Comparison of ENCODE assay signal across 10 cellular contexts in the genomic region with DNA sequence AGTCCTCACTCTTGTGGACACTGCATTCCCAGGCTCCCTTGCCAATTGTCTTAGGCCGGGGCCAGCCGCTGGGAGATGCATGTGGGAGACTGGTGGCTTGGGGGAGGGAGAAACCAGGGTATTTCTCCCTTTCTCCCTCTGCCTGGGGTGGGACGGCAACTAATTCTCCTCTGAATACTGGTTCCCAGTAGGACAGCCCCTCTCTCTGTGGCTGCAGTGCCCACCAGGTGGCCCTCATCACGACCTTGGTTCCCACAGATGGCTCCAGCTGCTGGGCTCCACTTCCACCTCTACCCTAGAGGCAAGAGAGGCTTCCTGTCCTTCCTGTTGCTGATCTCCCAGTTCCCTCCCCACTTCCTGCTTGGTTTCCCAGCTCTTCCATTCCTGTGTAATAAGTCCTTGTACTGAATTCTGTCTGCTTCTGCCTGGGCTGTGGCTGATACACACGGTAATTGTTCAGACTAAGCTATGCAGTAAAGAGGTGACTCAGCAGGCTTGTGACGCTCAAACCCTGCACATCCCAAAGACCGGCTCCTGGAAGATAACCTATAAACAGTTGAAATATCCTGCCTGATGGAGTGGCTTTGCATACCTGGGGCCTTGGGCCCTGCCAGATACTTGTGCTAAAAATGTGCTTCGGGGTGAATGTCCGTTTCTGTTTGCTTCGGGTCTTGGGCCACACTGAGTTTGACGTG.
DNase-seq lines count a peak whose midpoint lies in the region; ATAC-seq and TF ChIP-seq lines count a peak whose summit lies in the region.
"Had no signal": no experiment of that assay in that cellular context is flagged by ENCODE, and none has a peak within 500 bp of the region (broad histone marks: within the 10 kb centered on the region; RNA-seq: fewer than 3 reads in every experiment).

No MANE protein-coding gene starts in this region.

- H3K27me3 ChIP-seq in layer of hippocampus (ENCODE audit: control insufficient read depth, insufficient read depth, low read length): no peaks in the 10 kb centered on the region

- no peaks in the 10 kb centered on the region for H3K4me1 ChIP-seq in HEK293 (ENCODE audit: control insufficient read depth, insufficient read depth, low read length)

- CTCF ChIA-PET in HEK293 (lab: Yijun Ruan, JAX): interaction anchor here (2.8 kb wide), 1 partner anchor 17 kb away, joined by 10 read pairs; no protein-coding TSS in a partner anchor

- in situ Hi-C loops in ACHN (cut with HindIII; ENCODE audit: low pct_ligation_motif_present, low pct_unique_long_range_greater_than_20kb, low sequenced_read_pairs): no loop called here

- no peak overlapping the region for H3K4me3 ChIP-seq in HEK293 (ENCODE audit: low read depth, low read length)
- H3K4me3 ChIP-seq: GM12878 had no signal

- no peaks in the 10 kb centered on the region for H3K9me3 ChIP-seq in HEK293 (ENCODE audit: control insufficient read depth, insufficient read depth, low read depth, low read length)

- H3K27ac ChIP-seq in HEK293 (ENCODE audit: extremely low read depth, low read depth, low read length): no peak overlapping the region
- peak overlapping the region; percentile 25 for H3K27ac ChIP-seq in layer of hippocampus (ENCODE audit: low read depth, low read length)

- ATAC-seq in GM21528 (IDR thresholded peaks at IDR 0.05; ENCODE audit: low FRiP score, unreplicated experiment) (no peak), HG03159 (IDR thresholded peaks at IDR 0.05; ENCODE audit: unreplicated experiment) (no peak)
- ATAC-seq: GM12878 had no signal

- DNase-seq in ACHN (peak; percentile 14), amniotic epithelial cell (ENCODE audit: low read depth) (peak; percentile 81), NCI-H2081 treated with DMSO at 0.1 percent for 48 hours (lab: John Stamatoyannopoulos, UW) (no peak)
- DNase-seq in activated naive CD4-positive, alpha-beta T cell (lab: John Stamatoyannopoulos, UW): no peak
- DNase-seq: NCI-H2029 treated with DMSO at 0.1 percent for 48 hours had no signal

- TF ChIP-seq CTCF in HEK293 (tag by site-specific recombination; IDR thresholded peaks at IDR 0.05): peak; percentile 33; the same call in 1 of the 2 replicates

- H3K36me3 ChIP-seq in HEK293 (ENCODE audit: control insufficient read depth in 2 of 2, insufficient read depth in 1 of 2, low read length in 2 of 2): no peaks in the 10 kb centered on the region

- POLR2A ChIA-PET in HEK293 (lab: Yijun Ruan, JAX): interaction anchor here (0.8 kb wide), 1 partner anchor 16 kb away, joined by 3 read pairs; no protein-coding TSS in a partner anchor

TF ChIP-seq in HEK293, 187 proteins besides CTCF, POLR2A, EP300 and RAD21:
- TF ChIP-seq ZFP37 (tag by site-specific recombination; IDR thresholded peaks at IDR 0.05) (no peak), ZNF600 (tag by site-specific recombination; IDR thresholded peaks at IDR 0.05) (no peak), ZNF211 (tag by site-specific recombination; IDR thresholded peaks at IDR 0.05; ENCODE audit: low read depth) (no peak), ZBTB20 (tag by site-specific recombination; IDR thresholded peaks at IDR 0.05) (no peak), SCRT2 (tag by site-specific recombination; IDR thresholded peaks at IDR 0.05) (no peak), ZNF785 (tag by site-specific recombination; IDR thresholded peaks at IDR 0.05) (no peak), ZNF274 (IDR thresholded peaks at IDR 0.05; ENCODE audit: low read length) (no peak), ZNF274 (tag by site-specific recombination; IDR thresholded peaks at IDR 0.05; ENCODE audit: borderline replicate concordance) (no peak), ZNF324 (tag by site-specific recombination; IDR thresholded peaks at IDR 0.05) (no peak)
- TF ChIP-seq, protein P1, sequence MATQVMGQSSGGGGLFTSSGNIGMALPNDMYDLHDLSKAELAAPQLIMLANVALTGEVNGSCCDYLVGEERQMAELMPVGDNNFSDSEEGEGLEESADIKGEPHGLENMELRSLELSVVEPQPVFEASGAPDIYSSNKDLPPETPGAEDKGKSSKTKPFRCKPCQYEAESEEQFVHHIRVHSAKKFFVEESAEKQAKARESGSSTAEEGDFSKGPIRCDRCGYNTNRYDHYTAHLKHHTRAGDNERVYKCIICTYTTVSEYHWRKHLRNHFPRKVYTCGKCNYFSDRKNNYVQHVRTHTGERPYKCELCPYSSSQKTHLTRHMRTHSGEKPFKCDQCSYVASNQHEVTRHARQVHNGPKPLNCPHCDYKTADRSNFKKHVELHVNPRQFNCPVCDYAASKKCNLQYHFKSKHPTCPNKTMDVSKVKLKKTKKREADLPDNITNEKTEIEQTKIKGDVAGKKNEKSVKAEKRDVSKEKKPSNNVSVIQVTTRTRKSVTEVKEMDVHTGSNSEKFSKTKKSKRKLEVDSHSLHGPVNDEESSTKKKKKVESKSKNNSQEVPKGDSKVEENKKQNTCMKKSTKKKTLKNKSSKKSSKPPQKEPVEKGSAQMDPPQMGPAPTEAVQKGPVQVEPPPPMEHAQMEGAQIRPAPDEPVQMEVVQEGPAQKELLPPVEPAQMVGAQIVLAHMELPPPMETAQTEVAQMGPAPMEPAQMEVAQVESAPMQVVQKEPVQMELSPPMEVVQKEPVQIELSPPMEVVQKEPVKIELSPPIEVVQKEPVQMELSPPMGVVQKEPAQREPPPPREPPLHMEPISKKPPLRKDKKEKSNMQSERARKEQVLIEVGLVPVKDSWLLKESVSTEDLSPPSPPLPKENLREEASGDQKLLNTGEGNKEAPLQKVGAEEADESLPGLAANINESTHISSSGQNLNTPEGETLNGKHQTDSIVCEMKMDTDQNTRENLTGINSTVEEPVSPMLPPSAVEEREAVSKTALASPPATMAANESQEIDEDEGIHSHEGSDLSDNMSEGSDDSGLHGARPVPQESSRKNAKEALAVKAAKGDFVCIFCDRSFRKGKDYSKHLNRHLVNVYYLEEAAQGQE (tag by site-specific recombination; IDR thresholded peaks at IDR 0.05): no peak
- TF ChIP-seq, protein P2, sequence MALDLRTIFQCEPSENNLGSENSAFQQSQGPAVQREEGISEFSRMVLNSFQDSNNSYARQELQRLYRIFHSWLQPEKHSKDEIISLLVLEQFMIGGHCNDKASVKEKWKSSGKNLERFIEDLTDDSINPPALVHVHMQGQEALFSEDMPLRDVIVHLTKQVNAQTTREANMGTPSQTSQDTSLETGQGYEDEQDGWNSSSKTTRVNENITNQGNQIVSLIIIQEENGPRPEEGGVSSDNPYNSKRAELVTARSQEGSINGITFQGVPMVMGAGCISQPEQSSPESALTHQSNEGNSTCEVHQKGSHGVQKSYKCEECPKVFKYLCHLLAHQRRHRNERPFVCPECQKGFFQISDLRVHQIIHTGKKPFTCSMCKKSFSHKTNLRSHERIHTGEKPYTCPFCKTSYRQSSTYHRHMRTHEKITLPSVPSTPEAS (tag by site-specific recombination; IDR thresholded peaks at IDR 0.05): no peak
- TF ChIP-seq, protein P3, sequence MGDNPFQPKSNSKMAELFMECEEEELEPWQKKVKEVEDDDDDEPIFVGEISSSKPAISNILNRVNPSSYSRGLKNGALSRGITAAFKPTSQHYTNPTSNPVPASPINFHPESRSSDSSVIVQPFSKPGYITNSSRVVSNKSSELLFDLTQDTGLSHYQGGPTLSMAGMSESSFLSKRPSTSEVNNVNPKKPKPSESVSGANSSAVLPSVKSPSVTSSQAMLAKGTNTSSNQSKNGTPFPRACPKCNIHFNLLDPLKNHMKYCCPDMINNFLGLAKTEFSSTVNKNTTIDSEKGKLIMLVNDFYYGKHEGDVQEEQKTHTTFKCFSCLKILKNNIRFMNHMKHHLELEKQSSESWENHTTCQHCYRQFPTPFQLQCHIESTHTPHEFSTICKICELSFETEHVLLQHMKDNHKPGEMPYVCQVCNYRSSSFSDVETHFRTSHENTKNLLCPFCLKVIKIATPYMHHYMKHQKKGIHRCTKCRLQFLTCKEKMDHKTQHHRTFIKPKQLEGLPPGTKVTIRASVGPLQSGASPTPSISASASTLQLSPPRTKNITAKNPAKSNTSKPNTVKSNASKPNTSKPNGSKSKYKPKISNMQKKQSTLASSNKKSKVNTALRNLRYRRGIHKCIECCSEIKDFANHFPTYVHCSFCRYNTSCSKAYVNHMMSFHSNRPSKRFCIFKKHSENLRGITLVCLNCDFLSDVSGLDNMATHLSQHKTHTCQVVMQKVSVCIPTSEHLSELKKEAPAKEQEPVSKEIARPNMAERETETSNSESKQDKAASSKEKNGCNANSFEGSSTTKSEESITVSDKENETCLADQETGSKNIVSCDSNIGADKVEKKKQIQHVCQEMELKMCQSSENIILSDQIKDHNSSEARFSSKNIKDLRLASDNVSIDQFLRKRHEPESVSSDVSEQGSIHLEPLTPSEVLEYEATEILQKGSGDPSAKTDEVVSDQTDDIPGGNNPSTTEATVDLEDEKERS (tag by site-specific recombination; IDR thresholded peaks at IDR 0.05): no peak
- TF ChIP-seq, protein P4, sequence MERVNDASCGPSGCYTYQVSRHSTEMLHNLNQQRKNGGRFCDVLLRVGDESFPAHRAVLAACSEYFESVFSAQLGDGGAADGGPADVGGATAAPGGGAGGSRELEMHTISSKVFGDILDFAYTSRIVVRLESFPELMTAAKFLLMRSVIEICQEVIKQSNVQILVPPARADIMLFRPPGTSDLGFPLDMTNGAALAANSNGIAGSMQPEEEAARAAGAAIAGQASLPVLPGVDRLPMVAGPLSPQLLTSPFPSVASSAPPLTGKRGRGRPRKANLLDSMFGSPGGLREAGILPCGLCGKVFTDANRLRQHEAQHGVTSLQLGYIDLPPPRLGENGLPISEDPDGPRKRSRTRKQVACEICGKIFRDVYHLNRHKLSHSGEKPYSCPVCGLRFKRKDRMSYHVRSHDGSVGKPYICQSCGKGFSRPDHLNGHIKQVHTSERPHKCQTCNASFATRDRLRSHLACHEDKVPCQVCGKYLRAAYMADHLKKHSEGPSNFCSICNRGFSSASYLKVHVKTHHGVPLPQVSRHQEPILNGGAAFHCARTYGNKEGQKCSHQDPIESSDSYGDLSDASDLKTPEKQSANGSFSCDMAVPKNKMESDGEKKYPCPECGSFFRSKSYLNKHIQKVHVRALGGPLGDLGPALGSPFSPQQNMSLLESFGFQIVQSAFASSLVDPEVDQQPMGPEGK (tag by site-specific recombination; IDR thresholded peaks at IDR 0.05): no peak
TF ChIP-seq in HEK293: peak in this region for 0.

Comparison
In these comparisons a context has a peak if more than half of its experiments do, and no peak if none do; other contexts are left out.
1. DNase-seq: peak in ACHN (single experiment) and amniotic epithelial cell (single experiment); none in NCI-H2081 treated with DMSO at 0.1 percent for 48 hours (single experiment) and activated naive CD4-positive, alpha-beta T cell (0 of 4).